Comparison of ENCODE assay signal across 10 cellular contexts in the genomic region with DNA sequence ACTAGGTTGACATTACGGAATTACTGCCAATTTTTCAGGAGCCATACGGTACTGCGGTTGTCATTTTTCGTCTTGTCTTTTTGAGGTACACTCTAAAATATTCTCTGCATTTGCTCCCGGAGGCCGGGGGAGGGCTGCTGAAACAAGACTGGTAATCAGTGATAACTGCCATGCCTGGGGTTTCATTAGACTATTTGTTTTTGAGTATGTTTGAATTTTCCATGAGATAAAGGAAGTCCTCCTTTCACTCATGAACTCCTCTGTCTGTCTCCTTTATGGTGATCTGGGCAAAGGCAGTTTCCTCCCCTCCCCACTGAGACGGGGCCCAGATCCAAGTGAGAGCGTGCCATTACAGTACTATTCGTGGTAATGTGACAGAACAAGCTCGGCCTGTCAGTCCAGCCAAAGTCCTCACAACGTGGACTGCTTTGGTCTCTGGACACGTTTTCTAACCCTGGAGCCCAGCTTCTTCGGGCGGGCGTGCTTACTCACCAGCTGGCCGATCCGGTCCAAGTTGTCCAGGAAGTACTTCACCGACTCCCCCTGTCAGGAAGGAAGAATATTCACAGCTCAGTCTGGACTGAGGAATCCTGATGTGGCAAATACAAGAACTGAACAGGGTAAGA. TPM values are rescaled to one million over a fixed set of nuclear protein-coding genes. Genes with fewer than 3 reads are reported as not detected.
DNase-seq lines count a peak whose midpoint lies in the region; ATAC-seq, FAIRE-seq and TF ChIP-seq lines count a peak whose summit lies in the region.
"Had no signal": no experiment of that assay in that cellular context is flagged by ENCODE, and none has a peak within 500 bp of the region (broad histone marks: within the 10 kb centered on the region; RNA-seq: fewer than 3 reads in every experiment).

No MANE protein-coding gene starts in this region.

- FAIRE-seq in H54 (lab: Jason Lieb, UNC), result no peak

- peak overlapping the region; percentile 19 for H3K9ac ChIP-seq in adipocyte (ENCODE audit: low read length)
- H3K9ac ChIP-seq: parathyroid adenoma had no signal

- H3K9me3 ChIP-seq in adipocyte (ENCODE audit: control insufficient read depth, low read length), result no peaks in the 10 kb centered on the region
- H3K9me3 ChIP-seq in spleen, result peaks cover 0 to 5% (median 0%) of the 10 kb centered on the region in 8 donors

- H3K27me3 ChIP-seq in H7 (ENCODE audit: control insufficient read depth, insufficient read depth, low read length) (no peaks in the 10 kb centered on the region), adipocyte (replicated peaks; ENCODE audit: control insufficient read depth, insufficient read depth, low read length) (no peaks in the 10 kb centered on the region), spleen (replicated peaks in 1 of 7) (no peaks in the 10 kb centered on the region)

- H3K27ac ChIP-seq in spleen, result peak overlapping the region in 6 of 8 donors; percentile 30 to 75 (median 66)
- H3K27ac ChIP-seq: parathyroid adenoma had no signal

- WGBS in spleen, 5 donors, result 47 to 57% (median 51%) methylated on average over 18 of the region's 18 CpGs

- no peak for TF ChIP-seq POLR2A in spleen (IDR thresholded peaks at IDR 0.05)
- no peak for TF ChIP-seq POLR2A in H54 (IDR thresholded peaks at IDR 0.05; ENCODE audit: low read depth, low read length)

- peak; percentile 32 for DNase-seq in H7
- no peak for DNase-seq in adipocyte (ENCODE audit: low read depth)
- DNase-seq in left ventricle myocardium superior, result peak; percentile 81
- peak; percentile 67 for DNase-seq in spleen
- DNase-seq in activated naive CD4-positive, alpha-beta T cell treated with anti-CD3 and anti-CD28 coated beads, Interleukin-2, amount 50 U/mL, for 16 hours, result no peak
- DNase-seq in amniotic stem cell (lab: John Stamatoyannopoulos, UW), result no peak
- DNase-seq in NCI-H2227 treated with DMSO at 0.1 percent for 48 hours (lab: John Stamatoyannopoulos, UW), result no peak
- DNase-seq in H54 (ENCODE audit: insufficient read length, low spot score), result no peak
- DNase-seq: NCI-H345 had no signal

- H3K36me3 ChIP-seq in H7 (replicated peaks; ENCODE audit: control insufficient read depth, insufficient read depth, low read length) (peaks cover 11% of the 10 kb centered on the region), adipocyte (ENCODE audit: control insufficient read depth, insufficient read depth, low read length, severe bottlenecking) (peaks cover 30% of the 10 kb centered on the region), spleen (peaks cover 0 to 38% (median 16%) of the 10 kb centered on the region in 6 donors)

- H3K4me3 ChIP-seq in H7 (ENCODE audit: insufficient read depth, low read depth, low read length), result no peak overlapping the region
- peak overlapping the region; percentile 3 for H3K4me3 ChIP-seq in adipocyte (ENCODE audit: low read length)
- no peak overlapping the region for H3K4me3 ChIP-seq in spleen

- no peak for TF ChIP-seq CTCF in spleen (IDR thresholded peaks at IDR 0.05 in 8 of 11, conservative IDR thresholded peaks at IDR 0.05 in 3 of 11)

- H3K4me1 ChIP-seq in adipocyte (ENCODE audit: control insufficient read depth, insufficient read depth, low read length) (peaks cover 6% of the 10 kb centered on the region), spleen (peaks cover 26 to 90% (median 55%) of the 10 kb centered on the region in 6 donors)
- H3K4me1 ChIP-seq: parathyroid adenoma had no signal

- intact Hi-C loops in left ventricle myocardium superior (cut with micrococcal nuclease), result no loop called here
- intact Hi-C loops in spleen (cut with DNase I; ENCODE audit: low total_unique reads), result no loop called here

- peak; percentile 73 for ATAC-seq in left ventricle myocardium superior

RNA-seq across cellular contexts. Expression of a gene that starts 45.1 kb away (rescaled TPM):
- total RNA-seq in H7 (2014; rRNA removed; shearing (Covaris generic)), result 0.07 TPM in 1 of 2 replicates, not detected in the other
- 0.05 TPM for total RNA-seq in left ventricle myocardium superior
- 1 to 10 TPM in 6 of 7 donors, under 1 TPM in 1; 0.97 to 3.4 (median 1.9) TPM for total RNA-seq in spleen
- polyA plus RNA-seq in spleen, result 1 to 10 TPM in 1 of 3 donors, under 1 TPM in 2; 0.20 to 1.6 (median 0.57) TPM

Comparison
In these comparisons a context has a peak if more than half of its experiments do, and no peak if none do; other contexts are left out.
1. DNase-seq: peak in H7 (single experiment), left ventricle myocardium superior (single experiment) and spleen (single experiment); none in adipocyte (single experiment), activated naive CD4-positive, alpha-beta T cell treated with anti-CD3 and anti-CD28 coated beads, Interleukin-2, amount 50 U/mL, for 16 hours (single experiment), amniotic stem cell (single experiment), NCI-H2227 treated with DMSO at 0.1 percent for 48 hours (single experiment) and H54 (single experiment).